ENCODE assay signal across 9 cellular contexts in genomic region chr12:108821407-108822397, GRCh38. TPM values are rescaled to one million over a fixed set of nuclear protein-coding genes. Genes with fewer than 3 reads are reported as not detected.
DNase-seq lines count a peak whose midpoint lies in the region; ATAC-seq lines count a peak whose summit lies in the region.
"Had no signal": no experiment of that assay in that cellular context is flagged by ENCODE, and none has a peak within 500 bp of the region (broad histone marks: within the 10 kb centered on the region; RNA-seq: fewer than 3 reads in every experiment).

No MANE protein-coding gene starts in this region.

- H3K9ac ChIP-seq in mesendoderm (ENCODE audit: low read length) = no peak overlapping the region

- no peak overlapping the region for H3K18ac ChIP-seq in mesendoderm (ENCODE audit: low read length)

- H3K79me2 ChIP-seq in mesendoderm (ENCODE audit: control insufficient read depth, insufficient read depth, low read length) = no peaks in the 10 kb centered on the region

- ATAC-seq in HG02885 (IDR thresholded peaks at IDR 0.05; ENCODE audit: poor library complexity, unreplicated experiment) = no peak

- H2BK5ac ChIP-seq in mesendoderm (ENCODE audit: low read length) = no peak overlapping the region

- H3K4me2 ChIP-seq in mesendoderm (ENCODE audit: low read length) = no peak overlapping the region

- H3K56ac ChIP-seq in mesendoderm (ENCODE audit: low read length) = no peak overlapping the region

- no peaks in the 10 kb centered on the region for H3K36me3 ChIP-seq in mesendoderm (ENCODE audit: control insufficient read depth, insufficient read depth, low read length)

- H2BK15ac ChIP-seq in mesendoderm (replicated peaks; ENCODE audit: low read depth) = no peak overlapping the region

- H3K4ac ChIP-seq in mesendoderm (ENCODE audit: low read depth, low read length) = no peak overlapping the region

- no peak overlapping the region for H3K23ac ChIP-seq in mesendoderm (ENCODE audit: low read length)

- no peak overlapping the region for H4K5ac ChIP-seq in mesendoderm (ENCODE audit: low read length)

- no peak overlapping the region for H2BK120ac ChIP-seq in mesendoderm (ENCODE audit: low read depth, low read length)

- H4K8ac ChIP-seq in mesendoderm (ENCODE audit: low read depth, low read length) = no peak overlapping the region

- no peak overlapping the region for H3K27ac ChIP-seq in mesendoderm (ENCODE audit: low read depth, low read length)

- DNase-seq in stimulated activated CD4-positive, alpha-beta T cell treated with anti-CD3 and anti-CD28 coated beads, Interleukin-12 subunit alpha, Interleukin-12 subunit beta, amount 100 ng/mL, for 48 hours (ENCODE audit: low read depth in 2 of 3, low spot score in 1 of 3) = peak in 2 of 3 donors; percentile 7 to 14
- DNase-seq in stimulated activated CD4-positive, alpha-beta T cell treated with anti-CD3 and anti-CD28 coated beads, Interleukin-4, amount 100 ng/mL, for 1 hour = no peak
- peak; percentile 71 for DNase-seq in SIG-M5 (lab: John Stamatoyannopoulos, UW)
- DNase-seq in iris pigment epithelial cell (ENCODE audit: low read depth) = peak; percentile 81
- no peak for DNase-seq in H4 (ENCODE audit: low spot score)
- no peak for DNase-seq in mesendoderm
- DNase-seq in SW480 (ENCODE audit: low spot score) = no peak

- H3K4me3 ChIP-seq in mesendoderm (ENCODE audit: low read length) = no peak overlapping the region

- no peaks in the 10 kb centered on the region for H3K27me3 ChIP-seq in mesendoderm (ENCODE audit: insufficient read depth, low read length, poor library complexity)

- peaks cover 6% of the 10 kb centered on the region for H3K4me1 ChIP-seq in mesendoderm (ENCODE audit: control insufficient read depth, low read depth, low read length)

- H2AK5ac ChIP-seq in mesendoderm (ENCODE audit: low read length) = no peak overlapping the region

- peaks cover 2% of the 10 kb centered on the region for H3K79me1 ChIP-seq in mesendoderm (ENCODE audit: low read length)

- no CpG with 5 or more reads among the region's 12 CpGs for WGBS in mesendoderm (ENCODE audit: extremely low coverage, insufficient coverage, low lambda C conversion rate)

RNA-seq across cellular contexts. Expression of gene SSH1, which starts 35.7 kb away (rescaled TPM):
- 6.8 and 7.9 TPM in 2 replicates for total RNA-seq in H4 (2014; rRNA removed; shearing (Covaris generic))
- polyA plus RNA-seq in mesendoderm (2013, experiment 1 of 2) = 7.0 TPM
- 7.5 TPM for polyA plus RNA-seq in mesendoderm (2013, experiment 2 of 2)

RNA-seq across cellular contexts. Expression of gene DAO, which starts 58.2 kb away (rescaled TPM):
- not detected in 2 replicates for total RNA-seq in H4 (2014; rRNA removed; shearing (Covaris generic))
- polyA plus RNA-seq in mesendoderm (2013, experiment 1 of 2) = not detected
- polyA plus RNA-seq in mesendoderm (2013, experiment 2 of 2) = not detected
- total RNA-seq: pulmonary artery endothelial cell had no signal

Comparison
In these comparisons a context has a peak if more than half of its experiments do, and no peak if none do; other contexts are left out.
1. DNase-seq: peak in stimulated activated CD4-positive, alpha-beta T cell treated with anti-CD3 and anti-CD28 coated beads, Interleukin-12 subunit alpha, Interleukin-12 subunit beta, amount 100 ng/mL, for 48 hours (2 of 3), SIG-M5 (single experiment) and iris pigment epithelial cell (single experiment); none in stimulated activated CD4-positive, alpha-beta T cell treated with anti-CD3 and anti-CD28 coated beads, Interleukin-4, amount 100 ng/mL, for 1 hour (single experiment), H4 (single experiment), mesendoderm (single experiment) and SW480 (single experiment).